ENCODE assay signal across 12 cellular contexts in the genomic region with DNA sequence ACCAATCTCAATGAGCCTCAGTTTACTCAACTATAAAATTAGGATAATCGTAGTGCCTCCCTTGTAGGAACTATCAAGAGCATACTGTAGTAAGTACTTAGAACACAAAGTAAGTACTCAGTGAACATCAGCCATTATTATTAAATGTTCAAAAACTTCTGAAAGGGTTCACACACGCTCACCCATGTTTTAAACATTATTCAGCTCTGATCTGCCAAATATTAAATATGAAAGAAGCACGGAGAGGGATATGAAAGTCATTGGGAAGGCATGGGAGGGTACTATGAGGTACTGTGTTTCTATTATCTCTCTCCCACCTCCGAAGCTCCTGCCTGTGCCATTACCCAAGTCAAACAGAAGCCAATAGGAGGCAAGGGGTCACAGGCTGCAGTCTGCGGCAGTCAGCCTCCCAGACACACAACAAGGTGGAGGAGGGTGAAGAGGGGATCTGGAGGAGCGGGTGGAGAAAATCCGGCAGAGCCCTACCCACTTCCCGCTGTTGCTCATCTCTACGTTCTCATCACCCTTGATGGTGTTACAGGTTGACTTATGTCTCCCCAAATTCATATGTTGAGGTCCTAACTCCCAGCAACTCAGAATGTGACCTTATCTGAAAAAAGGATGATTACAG. TPM values are rescaled to one million over a fixed set of nuclear protein-coding genes. Genes with fewer than 3 reads are reported as not detected.
DNase-seq lines count a peak whose midpoint lies in the region; ATAC-seq, FAIRE-seq and TF ChIP-seq lines count a peak whose summit lies in the region.
"Had no signal": no experiment of that assay in that cellular context is flagged by ENCODE, and none has a peak within 500 bp of the region (broad histone marks: within the 10 kb centered on the region; RNA-seq: fewer than 3 reads in every experiment).

No MANE protein-coding gene starts in this region.

- peaks cover 14% of the 10 kb centered on the region for H3K27me3 Mint-ChIP-seq in CD4-positive, alpha-beta T cell
- H3K27me3 Mint-ChIP-seq in astrocyte (ENCODE audit: low read depth, unreplicated experiment): peaks cover 27% of the 10 kb centered on the region

- H3K79me2 ChIP-seq in KMS-11 (ENCODE audit: insufficient read depth, low read depth): no peaks in the 10 kb centered on the region
- H3K79me2 ChIP-seq in astrocyte (ENCODE audit: insufficient read depth, low read length): no peaks in the 10 kb centered on the region

- no peaks in the 10 kb centered on the region for H3K27me3 ChIP-seq in CD4-positive, alpha-beta T cell (ENCODE audit: control insufficient read depth, insufficient read depth, low read length)
- H3K27me3 ChIP-seq in KMS-11 (ENCODE audit: insufficient read depth, low read depth) (0 out of 2 replicates have a peak, but pooled peaks cover 3% of the 10 kb centered on the region), astrocyte (ENCODE audit: insufficient read depth, low read length) (peaks cover 18% of the 10 kb centered on the region)
- H3K27me3 ChIP-seq: hepatocyte had no signal

- no peak overlapping the region for H3K27ac ChIP-seq in CD4-positive, alpha-beta T cell (ENCODE audit: low read depth, low read length)
- H3K27ac ChIP-seq in KMS-11 (no peak overlapping the region), astrocyte (ENCODE audit: low read depth, low read length) (no peak overlapping the region)

- H3K4me3 ChIP-seq in KMS-11 (IDR thresholded peaks at IDR 0.05; ENCODE audit: insufficient read depth, low read depth, low read length) (no peak overlapping the region), astrocyte (ENCODE audit: insufficient read depth, low read depth, low read length) (no peak overlapping the region)
- H3K4me3 ChIP-seq: hepatocyte had no signal

- POLR2A ChIA-PET in CD4-positive, alpha-beta T cell (lab: Charles Lee): no interaction called here

- peaks cover 30% of the 10 kb centered on the region for H3K4me1 Mint-ChIP-seq in CD4-positive, alpha-beta T cell (ENCODE audit: low read depth)
- H3K4me1 Mint-ChIP-seq in astrocyte (ENCODE audit: low read depth, unreplicated experiment): peaks cover 11% of the 10 kb centered on the region

- no peaks in the 10 kb centered on the region for H4K20me1 ChIP-seq in KMS-11 (ENCODE audit: insufficient read depth)
- no peaks in the 10 kb centered on the region for H4K20me1 ChIP-seq in astrocyte (ENCODE audit: insufficient read depth, low read length)

- DNase-seq in CD4-positive, alpha-beta T cell: no peak
- DNase-seq in astrocyte (ENCODE audit: low read depth): no peak
- DNase-seq in retina: peak; percentile 20
- no peak for DNase-seq in stimulated activated CD4-positive, alpha-beta T cell treated with anti-CD3 and anti-CD28 coated beads, Interleukin-4, amount 100 ng/mL, for 1 hour
- no peak for DNase-seq in NCI-H774 (lab: John Stamatoyannopoulos, UW)
- DNase-seq: activated effector memory CD4-positive, alpha-beta T cell treated with Interleukin-2 at 50 U/mL for 16 hours; cortex of kidney; NCI-H1436 treated with DMSO at 0.1 percent for 48 hours had no signal

- H3K4me1 ChIP-seq in KMS-11 (ENCODE audit: low read depth, poor library complexity, severe bottlenecking) (peaks cover 12% of the 10 kb centered on the region), astrocyte (ENCODE audit: insufficient read depth, low read length) (peaks cover 12% of the 10 kb centered on the region)

- H3K4me3 Mint-ChIP-seq in CD4-positive, alpha-beta T cell: peak overlapping the region; percentile 89
- no peak overlapping the region for H3K4me3 Mint-ChIP-seq in astrocyte (ENCODE audit: unreplicated experiment)

- H2AFZ ChIP-seq in KMS-11 (ENCODE audit: low read depth): peak overlapping the region; percentile 71; the same call in 1 of the 2 replicates
- H2AFZ ChIP-seq in astrocyte (ENCODE audit: low read depth, low read length): peak overlapping the region; percentile 87

- H3K9ac ChIP-seq in KMS-11 (no peak overlapping the region), astrocyte (ENCODE audit: low read length) (no peak overlapping the region)

- H3K9me3 Mint-ChIP-seq in CD4-positive, alpha-beta T cell: no peaks in the 10 kb centered on the region
- no peaks in the 10 kb centered on the region for H3K9me3 Mint-ChIP-seq in astrocyte (ENCODE audit: unreplicated experiment)

- CTCF ChIA-PET in CD4-positive, alpha-beta T cell (lab: Charles Lee): interaction anchor here (0.6 kb wide), 1 partner anchor 150 kb away, joined by 3 read pairs; no protein-coding TSS in a partner anchor

- no peak for FAIRE-seq in astrocyte (lab: Jason Lieb, UNC)
- FAIRE-seq: H1 had no signal

- no peaks in the 10 kb centered on the region for H3K36me3 ChIP-seq in KMS-11 (ENCODE audit: insufficient read depth)
- no peaks in the 10 kb centered on the region for H3K36me3 ChIP-seq in astrocyte (ENCODE audit: insufficient read depth, low read length)

- no peaks in the 10 kb centered on the region for H3K9me3 ChIP-seq in CD4-positive, alpha-beta T cell (ENCODE audit: control insufficient read depth, low read length)
- no peaks in the 10 kb centered on the region for H3K9me3 ChIP-seq in astrocyte (ENCODE audit: insufficient read depth, low read depth, low read length)

- TF ChIP-seq CTCF in CD4-positive, alpha-beta T cell (IDR thresholded peaks at IDR 0.05): no peak
- no peak for TF ChIP-seq CTCF in KMS-11 (conservative IDR thresholded peaks at IDR 0.05; ENCODE audit: low read depth, low read length)
- TF ChIP-seq CTCF in astrocyte (IDR thresholded peaks at IDR 0.05; ENCODE audit: insufficient read depth, low read depth, low read length): no peak

- no peaks in the 10 kb centered on the region for H3K36me3 Mint-ChIP-seq in CD4-positive, alpha-beta T cell (ENCODE audit: low read depth)
- H3K36me3 Mint-ChIP-seq in astrocyte (ENCODE audit: low read depth, unreplicated experiment): no peaks in the 10 kb centered on the region

- ATAC-seq in CD4-positive, alpha-beta T cell (ENCODE audit: poor library complexity): no peak
- no peak for ATAC-seq in HG02970 (IDR thresholded peaks at IDR 0.05; ENCODE audit: low FRiP score, unreplicated experiment)

- intact Hi-C loops in CD4-positive, alpha-beta T cell (cut with DNase I, micrococcal nuclease): loop anchor here in 1 of 2 experiments (2.0 to 10.0 kb wide), 2 partner anchors 146 to 588 kb away; partner anchors contain the start of gene PDCL3

- no peak overlapping the region for H3K27ac Mint-ChIP-seq in CD4-positive, alpha-beta T cell
- H3K27ac Mint-ChIP-seq in astrocyte (ENCODE audit: unreplicated experiment): no peak overlapping the region

- no peak overlapping the region for H3K4me2 ChIP-seq in KMS-11
- no peak overlapping the region for H3K4me2 ChIP-seq in astrocyte (ENCODE audit: low read length)

RNA-seq across cellular contexts. Expression of gene TBC1D8, which starts 2.0 kb away (rescaled TPM):
- 1 to 10 TPM; 1.0 to 1.8 TPM for total RNA-seq in CD4-positive, alpha-beta T cell
- total RNA-seq in astrocyte: 1.9 and 2.4 TPM in 2 replicates
